Comparison of ENCODE assay signal across 15 cellular contexts in genomic region chr10:77287647-77288120, GRCh38.
A peak's percentile ranks its signal among the peaks of the same experiment; 100 is the strongest.
DNase-seq lines count a peak whose midpoint lies in the region; ATAC-seq and TF ChIP-seq lines count a peak whose summit lies in the region.
"Had no signal": no experiment of that assay in that cellular context is flagged by ENCODE, and none has a peak within 500 bp of the region (broad histone marks: within the 10 kb centered on the region; RNA-seq: fewer than 3 reads in every experiment).

No MANE protein-coding gene starts in this region.

- H3K27me3 ChIP-seq in esophagus muscularis mucosa = no peaks in the 10 kb centered on the region

- intact Hi-C loops in esophagus muscularis mucosa (cut with DNase I) = no loop called here

- DNase-seq in DMS153 treated with DMSO at 0.1 percent for 48 hours (lab: John Stamatoyannopoulos, UW; ENCODE audit: unreplicated experiment) (peak; percentile 83), NCI-H1694 treated with DMSO at 0.1 percent for 48 hours (lab: John Stamatoyannopoulos, UW) (peak; percentile 43), esophagus muscularis mucosa (ENCODE audit: extremely low spot score) (no peak), progenitor cell of endocrine pancreas (ENCODE audit: low spot score, unreplicated experiment) (no peak), germinal center (ENCODE audit: low spot score) (no peak), NCI-H1436 (lab: John Stamatoyannopoulos, UW) (no peak)
- DNase-seq: activated CD4-positive, alpha-beta memory T cell treated with anti-CD3 and anti-CD28 coated beads for 36 hours; activated naive CD4-positive, alpha-beta T cell treated with anti-CD3 and anti-CD28 coated beads, Interleukin-2, amount 10 ng/mL, durations not matched to agents 7 days and 5 days; CD4-positive, alpha-beta T cell; cortex of kidney had no signal

- peak overlapping the region; percentile 22 for H3K4me3 Mint-ChIP-seq in progenitor cell of endocrine pancreas (ENCODE audit: low read depth)
- H3K4me3 Mint-ChIP-seq: activated CD4-positive, alpha-beta memory T cell treated with anti-CD3 and anti-CD28 coated beads for 36 hours; activated naive CD4-positive, alpha-beta T cell treated with anti-CD3 and anti-CD28 coated beads, Interleukin-2, amount 10 ng/mL, durations not matched to agents 7 days and 5 days; CD4-positive, alpha-beta T cell; T-helper 1 cell treated with Interleukin-12 subunit alpha and Interleukin-12 subunit beta and Interleukin-4 antibody, amounts not matched to agents 30 μg/mL and 1 μg/mL, for 36 hours had no signal

- H3K27ac ChIP-seq in esophagus muscularis mucosa (replicated peaks in 1 of 4) = peak overlapping the region; percentile 32 to 79 (median 64)
- H3K27ac ChIP-seq: KMS-11 had no signal

- H3K36me3 Mint-ChIP-seq in progenitor cell of endocrine pancreas (ENCODE audit: insufficient read depth) = no peaks in the 10 kb centered on the region
- H3K36me3 Mint-ChIP-seq: activated CD4-positive, alpha-beta memory T cell treated with anti-CD3 and anti-CD28 coated beads for 36 hours; activated naive CD4-positive, alpha-beta T cell treated with anti-CD3 and anti-CD28 coated beads, Interleukin-2, amount 10 ng/mL, durations not matched to agents 7 days and 5 days had no signal

- TF ChIP-seq EP300 in esophagus muscularis mucosa (IDR thresholded peaks at IDR 0.05) = peak; percentile 72

- 36% methylated on average over 2 of the region's 2 CpGs for WGBS in esophagus muscularis mucosa

- H3K4me1 Mint-ChIP-seq in progenitor cell of endocrine pancreas (ENCODE audit: low read depth) = peaks cover 66% of the 10 kb centered on the region
- H3K4me1 Mint-ChIP-seq: activated naive CD4-positive, alpha-beta T cell treated with anti-CD3 and anti-CD28 coated beads, Interleukin-2, amount 10 ng/mL, durations not matched to agents 7 days and 5 days had no signal

- H3K4me1 ChIP-seq in esophagus muscularis mucosa = peaks cover 5 to 88% (median 67%) of the 10 kb centered on the region in 4 donors

- TF ChIP-seq POLR2A in esophagus muscularis mucosa (IDR thresholded peaks at IDR 0.05; ENCODE audit: low read depth) = no peak

- peak overlapping the region; percentile 64 for H3K27ac Mint-ChIP-seq in progenitor cell of endocrine pancreas
- H3K27ac Mint-ChIP-seq: activated CD4-positive, alpha-beta memory T cell treated with anti-CD3 and anti-CD28 coated beads for 36 hours; activated naive CD4-positive, alpha-beta T cell treated with anti-CD3 and anti-CD28 coated beads, Interleukin-2, amount 10 ng/mL, durations not matched to agents 7 days and 5 days; CD4-positive, alpha-beta T cell; T-helper 1 cell treated with Interleukin-12 subunit alpha and Interleukin-12 subunit beta and Interleukin-4 antibody, amounts not matched to agents 30 μg/mL and 1 μg/mL, for 36 hours had no signal

- no peaks in the 10 kb centered on the region for H3K9me3 ChIP-seq in esophagus muscularis mucosa

- H3K27me3 Mint-ChIP-seq in progenitor cell of endocrine pancreas = peaks cover 66% of the 10 kb centered on the region

- no peak overlapping the region for H3K4me3 ChIP-seq in esophagus muscularis mucosa

- no peaks in the 10 kb centered on the region for H3K9me3 Mint-ChIP-seq in progenitor cell of endocrine pancreas (ENCODE audit: low read depth)
- H3K9me3 Mint-ChIP-seq: activated CD4-positive, alpha-beta memory T cell treated with anti-CD3 and anti-CD28 coated beads for 36 hours; activated naive CD4-positive, alpha-beta T cell treated with anti-CD3 and anti-CD28 coated beads, Interleukin-2, amount 10 ng/mL, durations not matched to agents 7 days and 5 days; CD4-positive, alpha-beta T cell; T-helper 1 cell treated with Interleukin-12 subunit alpha and Interleukin-12 subunit beta and Interleukin-4 antibody, amounts not matched to agents 30 μg/mL and 1 μg/mL, for 36 hours had no signal

- ATAC-seq in GM21515 (IDR thresholded peaks at IDR 0.05; ENCODE audit: unreplicated experiment) (no peak), GM21447 (IDR thresholded peaks at IDR 0.05; ENCODE audit: unreplicated experiment) (no peak)
- ATAC-seq: sciatic nerve had no signal

- TF ChIP-seq CTCF in esophagus muscularis mucosa (IDR thresholded peaks at IDR 0.05) = no peak
- TF ChIP-seq CTCF in progenitor cell of endocrine pancreas (IDR thresholded peaks at IDR 0.05; ENCODE audit: unreplicated experiment) = no peak

- H3K36me3 ChIP-seq in esophagus muscularis mucosa = no peaks in the 10 kb centered on the region

Comparison
In these comparisons a context has a peak if more than half of its experiments do, and no peak if none do; other contexts are left out.
1. DNase-seq: peak in DMS153 treated with DMSO at 0.1 percent for 48 hours (single experiment) and NCI-H1694 treated with DMSO at 0.1 percent for 48 hours (single experiment); none in esophagus muscularis mucosa (single experiment), progenitor cell of endocrine pancreas (single experiment), germinal center (single experiment) and NCI-H1436 (single experiment).